2 cellular contexts compared by ENCODE assay signal in the genomic region with DNA sequence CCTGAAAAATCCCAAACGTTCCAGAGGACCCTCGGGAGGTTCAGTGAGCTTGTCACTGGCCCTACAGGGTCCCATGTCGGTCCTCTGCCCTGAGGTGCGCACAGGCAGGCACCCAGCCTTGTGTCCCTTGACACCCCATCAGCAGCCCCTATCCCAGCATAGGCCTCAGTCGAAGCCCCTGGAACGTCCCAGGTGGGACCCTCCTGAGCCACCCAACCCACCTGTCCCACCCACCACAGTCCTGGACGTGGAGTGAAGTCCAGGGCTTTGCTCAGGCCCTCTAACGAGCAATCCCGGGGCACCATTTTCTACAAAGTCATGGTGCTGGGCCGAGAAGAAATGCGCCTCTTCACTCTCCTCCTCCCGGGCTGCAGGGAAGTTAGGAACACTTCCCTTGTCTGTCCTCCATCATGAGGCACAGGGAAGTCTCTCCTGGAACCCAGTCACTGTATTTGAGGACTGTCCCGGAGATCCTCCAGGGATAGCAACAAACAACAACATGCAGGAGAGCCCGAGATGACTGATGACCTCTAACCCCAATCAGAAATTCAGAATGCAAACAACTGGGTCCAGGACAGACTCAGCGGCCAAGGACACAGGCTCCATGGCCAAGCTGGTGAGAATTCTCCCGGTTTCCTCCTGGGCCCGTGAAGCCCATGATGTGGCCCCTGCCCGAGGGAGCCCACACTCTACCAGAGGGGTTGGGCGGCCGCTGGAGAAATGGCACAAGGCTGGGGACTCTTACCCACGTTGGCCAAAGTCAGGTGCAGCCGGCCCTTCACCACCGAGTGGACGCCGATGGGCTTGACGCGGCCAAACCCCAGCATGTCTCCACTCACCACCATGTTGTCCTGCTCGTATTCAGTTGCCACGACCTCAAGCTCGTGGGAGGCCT.
TF ChIP-seq lines count a peak whose summit lies in the region.

No MANE protein-coding gene starts in this region.

TF ChIP-seq in K562, 482 proteins besides CTCF, POLR2A, EP300 and RAD21:
- TF ChIP-seq, protein P1, sequence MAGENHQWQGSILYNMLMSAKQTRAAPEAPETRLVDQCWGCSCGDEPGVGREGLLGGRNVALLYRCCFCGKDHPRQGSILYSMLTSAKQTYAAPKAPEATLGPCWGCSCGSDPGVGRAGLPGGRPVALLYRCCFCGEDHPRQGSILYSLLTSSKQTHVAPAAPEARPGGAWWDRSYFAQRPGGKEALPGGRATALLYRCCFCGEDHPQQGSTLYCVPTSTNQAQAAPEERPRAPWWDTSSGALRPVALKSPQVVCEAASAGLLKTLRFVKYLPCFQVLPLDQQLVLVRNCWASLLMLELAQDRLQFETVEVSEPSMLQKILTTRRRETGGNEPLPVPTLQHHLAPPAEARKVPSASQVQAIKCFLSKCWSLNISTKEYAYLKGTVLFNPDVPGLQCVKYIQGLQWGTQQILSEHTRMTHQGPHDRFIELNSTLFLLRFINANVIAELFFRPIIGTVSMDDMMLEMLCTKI (IDR thresholded peaks at IDR 0.05; ENCODE audit: partially characterized antibody) = no peak
- TF ChIP-seq SETDB1 (IDR thresholded peaks at IDR 0.05; ENCODE audit: low read length) (no peak), ZNF408 (CRISPR knock-in tag; IDR thresholded peaks at IDR 0.05; ENCODE audit: low read depth) (no peak), TBL1XR1 (IDR thresholded peaks at IDR 0.05; ENCODE audit: low read length in 2 of 2) (no peak), CEBPB (tag; IDR thresholded peaks at IDR 0.05) (no peak), EGR1 (conservative IDR thresholded peaks at IDR 0.05) (no peak), ZBTB7A (IDR thresholded peaks at IDR 0.05; ENCODE audit: borderline replicate concordance, control insufficient read depth, low read depth, low read length) (0 out of 2 replicates have a peak, but pooled peaks have one; percentile 9), RBM17 (IDR thresholded peaks at IDR 0.05; ENCODE audit: borderline replicate concordance, low read depth, low read length) (no peak), LCOR (CRISPR knock-in tag; IDR thresholded peaks at IDR 0.05) (no peak), MTA3 (IDR thresholded peaks at IDR 0.05; ENCODE audit: borderline replicate concordance) (no peak), ZNF584 (CRISPR knock-in tag; IDR thresholded peaks at IDR 0.05; ENCODE audit: low read depth) (no peak), BRD4 (IDR thresholded peaks at IDR 0.05) (no peak), NR2C1 (IDR thresholded peaks at IDR 0.05) (peak; percentile 50), NR2C1 (tag; IDR thresholded peaks at IDR 0.05) (0 out of 2 replicates have a peak, but pooled peaks have one; percentile 42)
- TF ChIP-seq, protein P2, sequence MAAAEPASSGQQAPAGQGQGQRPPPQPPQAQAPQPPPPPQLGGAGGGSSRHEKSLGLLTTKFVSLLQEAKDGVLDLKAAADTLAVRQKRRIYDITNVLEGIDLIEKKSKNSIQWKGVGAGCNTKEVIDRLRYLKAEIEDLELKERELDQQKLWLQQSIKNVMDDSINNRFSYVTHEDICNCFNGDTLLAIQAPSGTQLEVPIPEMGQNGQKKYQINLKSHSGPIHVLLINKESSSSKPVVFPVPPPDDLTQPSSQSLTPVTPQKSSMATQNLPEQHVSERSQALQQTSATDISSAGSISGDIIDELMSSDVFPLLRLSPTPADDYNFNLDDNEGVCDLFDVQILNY (CRISPR knock-in tag; IDR thresholded peaks at IDR 0.05) = 0 out of 2 replicates have a peak, but pooled peaks have one; percentile 28
- TF ChIP-seq, protein P3, sequence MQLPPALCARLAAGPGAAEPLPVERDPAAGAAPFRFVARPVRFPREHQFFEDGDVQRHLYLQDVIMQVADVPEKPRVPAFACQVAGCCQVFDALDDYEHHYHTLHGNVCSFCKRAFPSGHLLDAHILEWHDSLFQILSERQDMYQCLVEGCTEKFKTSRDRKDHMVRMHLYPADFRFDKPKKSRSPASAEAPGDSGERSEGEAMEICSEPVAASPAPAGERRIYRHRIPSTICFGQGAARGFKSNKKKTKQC (CRISPR knock-in tag; IDR thresholded peaks at IDR 0.05) = no peak
TF ChIP-seq in K562: peak in this region for 3.

TF ChIP-seq in HepG2, 621 proteins besides CTCF, POLR2A, EP300 and RAD21:
- TF ChIP-seq ZNF556 (CRISPR knock-in tag; IDR thresholded peaks at IDR 0.05; ENCODE audit: borderline replicate concordance) (no peak), PAF1 (CRISPR knock-in tag; IDR thresholded peaks at IDR 0.05) (no peak), ZNF282 (IDR thresholded peaks at IDR 0.05; ENCODE audit: partially characterized antibody) (no peak), MXD4 (CRISPR knock-in tag; IDR thresholded peaks at IDR 0.05) (no peak), FOXK2 (IDR thresholded peaks at IDR 0.05) (no peak), ZNF326 (CRISPR knock-in tag; IDR thresholded peaks at IDR 0.05; ENCODE audit: borderline replicate concordance) (no peak), GPN1 (CRISPR knock-in tag; IDR thresholded peaks at IDR 0.05; ENCODE audit: borderline replicate concordance) (no peak), ZNF557 (CRISPR knock-in tag; IDR thresholded peaks at IDR 0.05) (no peak), SKI (IDR thresholded peaks at IDR 0.05; ENCODE audit: partially characterized antibody) (no peak), SIN3A (IDR thresholded peaks at IDR 0.05; ENCODE audit: borderline replicate concordance, low read depth, low read length) (no peak), PHF20 (CRISPR knock-in tag; IDR thresholded peaks at IDR 0.05) (no peak), KLF11 (CRISPR knock-in tag; IDR thresholded peaks at IDR 0.05) (no peak), ZNF546 (CRISPR knock-in tag; conservative IDR thresholded peaks at IDR 0.05) (no peak), TSC22D2 (CRISPR knock-in tag; IDR thresholded peaks at IDR 0.05; ENCODE audit: borderline replicate concordance) (no peak)
- TF ChIP-seq, protein P4, sequence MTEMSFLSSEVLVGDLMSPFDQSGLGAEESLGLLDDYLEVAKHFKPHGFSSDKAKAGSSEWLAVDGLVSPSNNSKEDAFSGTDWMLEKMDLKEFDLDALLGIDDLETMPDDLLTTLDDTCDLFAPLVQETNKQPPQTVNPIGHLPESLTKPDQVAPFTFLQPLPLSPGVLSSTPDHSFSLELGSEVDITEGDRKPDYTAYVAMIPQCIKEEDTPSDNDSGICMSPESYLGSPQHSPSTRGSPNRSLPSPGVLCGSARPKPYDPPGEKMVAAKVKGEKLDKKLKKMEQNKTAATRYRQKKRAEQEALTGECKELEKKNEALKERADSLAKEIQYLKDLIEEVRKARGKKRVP (CRISPR knock-in tag; IDR thresholded peaks at IDR 0.05) = no peak
- TF ChIP-seq, protein P5, sequence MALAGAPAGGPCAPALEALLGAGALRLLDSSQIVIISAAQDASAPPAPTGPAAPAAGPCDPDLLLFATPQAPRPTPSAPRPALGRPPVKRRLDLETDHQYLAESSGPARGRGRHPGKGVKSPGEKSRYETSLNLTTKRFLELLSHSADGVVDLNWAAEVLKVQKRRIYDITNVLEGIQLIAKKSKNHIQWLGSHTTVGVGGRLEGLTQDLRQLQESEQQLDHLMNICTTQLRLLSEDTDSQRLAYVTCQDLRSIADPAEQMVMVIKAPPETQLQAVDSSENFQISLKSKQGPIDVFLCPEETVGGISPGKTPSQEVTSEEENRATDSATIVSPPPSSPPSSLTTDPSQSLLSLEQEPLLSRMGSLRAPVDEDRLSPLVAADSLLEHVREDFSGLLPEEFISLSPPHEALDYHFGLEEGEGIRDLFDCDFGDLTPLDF (CRISPR knock-in tag; IDR thresholded peaks at IDR 0.05) = no peak
- TF ChIP-seq, protein P6, sequence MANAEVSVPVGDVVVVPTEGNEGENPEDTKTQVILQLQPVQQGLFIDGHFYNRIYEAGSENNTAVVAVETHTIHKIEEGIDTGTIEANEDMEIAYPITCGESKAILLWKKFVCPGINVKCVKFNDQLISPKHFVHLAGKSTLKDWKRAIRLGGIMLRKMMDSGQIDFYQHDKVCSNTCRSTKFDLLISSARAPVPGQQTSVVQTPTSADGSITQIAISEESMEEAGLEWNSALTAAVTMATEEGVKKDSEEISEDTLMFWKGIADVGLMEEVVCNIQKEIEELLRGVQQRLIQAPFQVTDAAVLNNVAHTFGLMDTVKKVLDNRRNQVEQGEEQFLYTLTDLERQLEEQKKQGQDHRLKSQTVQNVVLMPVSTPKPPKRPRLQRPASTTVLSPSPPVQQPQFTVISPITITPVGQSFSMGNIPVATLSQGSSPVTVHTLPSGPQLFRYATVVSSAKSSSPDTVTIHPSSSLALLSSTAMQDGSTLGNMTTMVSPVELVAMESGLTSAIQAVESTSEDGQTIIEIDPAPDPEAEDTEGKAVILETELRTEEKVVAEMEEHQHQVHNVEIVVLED (CRISPR knock-in tag; IDR thresholded peaks at IDR 0.05; ENCODE audit: borderline replicate concordance) = no peak
